In genomic region chr20:63295422-63295821, GRCh38 we compare ENCODE assay signal across 1 cellular context.
TF ChIP-seq lines count a peak whose summit lies in the region.

No MANE protein-coding gene starts in this region.

TF ChIP-seq in HepG2, 621 proteins besides CTCF, POLR2A, EP300 and RAD21:
- TF ChIP-seq BRD4 (CRISPR knock-in tag; IDR thresholded peaks at IDR 0.05) (no peak), ZNF672 (CRISPR knock-in tag; IDR thresholded peaks at IDR 0.05) (no peak), ZNF788 (CRISPR knock-in tag; IDR thresholded peaks at IDR 0.05; ENCODE audit: borderline replicate concordance) (no peak), ZNF670 (CRISPR knock-in tag; IDR thresholded peaks at IDR 0.05; ENCODE audit: borderline replicate concordance) (no peak), ZNF816 (CRISPR knock-in tag; IDR thresholded peaks at IDR 0.05; ENCODE audit: borderline replicate concordance) (no peak), POLR2AphosphoS2 (IDR thresholded peaks at IDR 0.05; ENCODE audit: low read depth, low read length) (peak; percentile 56; the same call in 1 of the 2 replicates)
